In the genomic region with DNA sequence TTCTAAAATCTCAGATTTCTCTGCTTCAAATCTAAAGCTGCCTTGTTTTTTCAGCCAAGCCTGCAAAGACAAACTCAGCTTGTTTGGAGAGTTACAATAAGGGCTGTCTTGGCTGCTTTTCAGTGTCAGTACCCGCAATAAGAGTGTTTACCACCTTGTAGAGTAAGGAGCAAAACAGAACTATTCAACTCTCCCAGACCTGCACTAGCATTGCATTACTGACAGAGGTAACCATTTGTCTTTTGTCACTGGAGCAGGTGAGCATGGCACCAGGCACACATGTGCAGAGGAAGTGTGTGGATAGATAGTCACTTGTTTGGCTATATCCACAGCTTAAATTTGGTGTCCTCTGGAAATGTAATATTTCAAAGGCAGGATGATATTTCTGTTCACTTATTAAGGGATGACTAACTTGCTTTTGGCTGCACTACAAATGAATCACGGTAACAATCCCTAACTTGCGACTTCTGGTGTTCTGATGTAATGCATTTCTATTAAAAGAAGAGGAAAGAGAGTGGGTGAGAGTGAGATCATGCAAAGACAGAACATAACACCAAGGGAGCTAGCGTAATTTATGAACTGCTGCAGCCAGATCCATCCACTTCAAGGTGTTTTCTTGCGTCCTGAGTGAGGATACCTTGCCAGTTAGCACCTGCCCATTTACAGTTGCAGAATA, we compare ENCODE assay signal across 12 cellular contexts. TPM values are rescaled to one million over a fixed set of nuclear protein-coding genes. Genes with fewer than 3 reads are reported as not detected.
DNase-seq lines count a peak whose midpoint lies in the region; ATAC-seq and TF ChIP-seq lines count a peak whose summit lies in the region.
"Had no signal": no experiment of that assay in that cellular context is flagged by ENCODE, and none has a peak within 500 bp of the region (broad histone marks: within the 10 kb centered on the region; RNA-seq: fewer than 3 reads in every experiment).

No MANE protein-coding gene starts in this region.

- H3K27ac ChIP-seq in heart right ventricle: peak overlapping the region in 2 of 10 donors; percentile 26 to 56

- 33 to 58% methylated on average over 5 of the region's 5 CpGs for WGBS in heart right ventricle, 2 donors

- H3K4me1 ChIP-seq in heart right ventricle: peaks cover 0 to 21% (median 4%) of the 10 kb centered on the region in 9 donors
- peaks cover 19% of the 10 kb centered on the region for H3K4me1 ChIP-seq in skeletal muscle satellite cell (ENCODE audit: control insufficient read depth, insufficient read depth, low read length)

- no peak overlapping the region for H3K9ac ChIP-seq in skeletal muscle satellite cell (ENCODE audit: low read depth, low read length)

- peaks cover 0 to 17% (median 0%) of the 10 kb centered on the region in 7 donors for H3K27me3 ChIP-seq in heart right ventricle
- H3K27me3 ChIP-seq in skeletal muscle satellite cell (ENCODE audit: control insufficient read depth, insufficient read depth, low read length): no peaks in the 10 kb centered on the region

- H3K4me2 ChIP-seq in skeletal muscle satellite cell (ENCODE audit: low read length): peak overlapping the region; percentile 31

- H3K4me3 ChIP-seq in heart right ventricle (no peak overlapping the region), skeletal muscle satellite cell (ENCODE audit: low read length) (no peak overlapping the region)

- H3K9me3 ChIP-seq in heart right ventricle (no peaks in the 10 kb centered on the region), skeletal muscle satellite cell (replicated peaks; ENCODE audit: low read length) (no peaks in the 10 kb centered on the region)

- intact Hi-C loops in heart right ventricle (cut with DNase I): no loop called here
- intact Hi-C loops in posterior cingulate gyrus (cut with DNase I): no loop called here

- peak; percentile 74 for DNase-seq in HCEC 1CT
- peak; percentile 67 for DNase-seq in astrocyte of the hippocampus (ENCODE audit: low read depth, low spot score)
- DNase-seq in heart right ventricle: peak in 1 of 2 donors; percentile 4
- no peak for DNase-seq in posterior cingulate gyrus
- no peak for DNase-seq in ureter (ENCODE audit: low spot score)
- DNase-seq: activated effector memory CD4-positive, alpha-beta T cell treated with Interleukin-2 at 50 U/mL for 16 hours; MV-4-11; stimulated activated naive CD4-positive, alpha-beta T cell had no signal

- ATAC-seq in heart right ventricle (peak; percentile 22 to 81 (median 67)), GM18520 (IDR thresholded peaks at IDR 0.05; ENCODE audit: unreplicated experiment) (no peak), HG03354 (IDR thresholded peaks at IDR 0.05; ENCODE audit: poor library complexity, severe bottlenecking, unreplicated experiment) (no peak)
- ATAC-seq: WTC11 had no signal

- TF ChIP-seq CTCF in heart right ventricle (IDR thresholded peaks at IDR 0.05): no peak

- H3K36me3 ChIP-seq in heart right ventricle (no peaks in the 10 kb centered on the region), skeletal muscle satellite cell (ENCODE audit: insufficient read depth, low read length) (no peaks in the 10 kb centered on the region)

RNA-seq across cellular contexts. Expression of a gene that starts 38.6 kb away (rescaled TPM):
- total RNA-seq in heart right ventricle: under 1 TPM in 8 of 10 donors, not detected in 2; 0.02 to 0.28 (median 0.04) TPM
- polyA plus RNA-seq in heart right ventricle: under 1 TPM; under 0.01 to 0.01 TPM
- total RNA-seq in skeletal muscle satellite cell (2012; rRNA removed): under 0.01 TPM in 1 of 2 replicates, not detected in the other
- total RNA-seq in ureter: 4.8 TPM

Comparison
In these comparisons a context has a peak if more than half of its experiments do, and no peak if none do; other contexts are left out.
1. DNase-seq: peak in HCEC 1CT (single experiment) and astrocyte of the hippocampus (single experiment); none in posterior cingulate gyrus (0 of 10) and ureter (single experiment).
2. ATAC-seq: peak in heart right ventricle (8 of 8); none in GM18520 (single experiment) and HG03354 (single experiment).